In genomic region chr1:7610936-7611335, GRCh38 we compare ENCODE assay signal across 14 cellular contexts.
A peak's percentile ranks its signal among the peaks of the same experiment; 100 is the strongest.
DNase-seq lines count a peak whose midpoint lies in the region; ATAC-seq, FAIRE-seq and TF ChIP-seq lines count a peak whose summit lies in the region.
"Had no signal": no experiment of that assay in that cellular context is flagged by ENCODE, and none has a peak within 500 bp of the region (broad histone marks: within the 10 kb centered on the region; RNA-seq: fewer than 3 reads in every experiment).

No MANE protein-coding gene starts in this region.

- H3K14ac ChIP-seq in H1 (ENCODE audit: insufficient read length) (no peak overlapping the region), neuronal stem cell (ENCODE audit: low read length) (no peak overlapping the region)

- no peak overlapping the region for H3K4me2 ChIP-seq in H1 (ENCODE audit: insufficient read depth in 1 of 2, low read depth in 2 of 2, low read length in 2 of 2)
- H3K4me2 ChIP-seq in neuronal stem cell (ENCODE audit: insufficient read depth, low read length, poor library complexity, severe bottlenecking) = no peak overlapping the region
- H3K4me2 ChIP-seq: BLaER1, GM23338 had no signal

- peaks cover 0 to 4% of the 10 kb centered on the region in 2 experiments for H4K20me1 ChIP-seq in H1 (replicated peaks in 1 of 2; ENCODE audit: control insufficient read depth in 1 of 2, insufficient read depth in 2 of 2, low read length in 2 of 2)
- H4K20me1 ChIP-seq: BLaER1 had no signal

- CTCF ChIA-PET in H1 (lab: Charles Lee; ENCODE audit: partially characterized antibody) = interaction anchor here (1.5 kb wide), 1 partner anchor 29 kb away, joined by 7 read pairs; no protein-coding TSS in a partner anchor

- H3K4me1 Mint-ChIP-seq in activated naive CD8-positive, alpha-beta T cell treated with anti-CD3 and anti-CD28 coated beads, Interleukin-2, amount 10 ng/mL, durations not matched to agents 7 days and 5 days = no peaks in the 10 kb centered on the region
- no peaks in the 10 kb centered on the region for H3K4me1 Mint-ChIP-seq in activated naive CD8-positive, alpha-beta T cell treated with anti-CD3 and anti-CD28 coated beads, Interleukin-2, amount 50 U/mL, for 24 hours
- H3K4me1 Mint-ChIP-seq: CD4-positive, CD25-positive, alpha-beta regulatory T cell had no signal

- 92% methylated on average over 9 of the region's 9 CpGs; no CpG with 5 or more reads in 1 of the 2 experiments for WGBS in H1 (ENCODE audit: extremely low coverage in 1 of 2, insufficient coverage in 1 of 2, insufficient read length in 1 of 2, insufficient replicate concordance in 2 of 2, low coverage in 1 of 2, low lambda C conversion rate in 2 of 2, missing lambda C conversion rate in 1 of 2), 2 experiments
- WGBS in neuronal stem cell (ENCODE audit: extremely low coverage in 2 of 2, insufficient read length in 2 of 2, insufficient replicate concordance in 1 of 2), 2 donors = no CpG with 5 or more reads among the region's 9 CpGs

- no peaks in the 10 kb centered on the region for H3K27me3 Mint-ChIP-seq in activated naive CD8-positive, alpha-beta T cell treated with anti-CD3 and anti-CD28 coated beads, Interleukin-2, amount 10 ng/mL, durations not matched to agents 7 days and 5 days
- H3K27me3 Mint-ChIP-seq in activated naive CD8-positive, alpha-beta T cell treated with anti-CD3 and anti-CD28 coated beads, Interleukin-2, amount 50 U/mL, for 24 hours = peaks cover 14% of the 10 kb centered on the region
- H3K27me3 Mint-ChIP-seq: CD4-positive, CD25-positive, alpha-beta regulatory T cell had no signal

- H3K9me3 Mint-ChIP-seq in activated naive CD8-positive, alpha-beta T cell treated with anti-CD3 and anti-CD28 coated beads, Interleukin-2, amount 10 ng/mL, durations not matched to agents 7 days and 5 days = peaks cover 2% of the 10 kb centered on the region
- no peaks in the 10 kb centered on the region for H3K9me3 Mint-ChIP-seq in activated naive CD8-positive, alpha-beta T cell treated with anti-CD3 and anti-CD28 coated beads, Interleukin-2, amount 50 U/mL, for 24 hours

- H4K8ac ChIP-seq in H1 (ENCODE audit: extremely low read depth, insufficient read depth, low read length) (no peak overlapping the region), neuronal stem cell (ENCODE audit: low read depth, low read length) (no peak overlapping the region)

- no peak for TF ChIP-seq RAD21 in H1 (IDR thresholded peaks at IDR 0.05 in 1 of 2, conservative IDR thresholded peaks at IDR 0.05 in 1 of 2; ENCODE audit: low read depth in 2 of 2, low read length in 2 of 2)

- H3K9ac ChIP-seq in H1 (replicated peaks in 1 of 4; ENCODE audit: extremely low read depth in 1 of 4, low read depth in 3 of 4, low read length in 3 of 4) (no peak overlapping the region), neuronal stem cell (ENCODE audit: low read depth, low read length, poor library complexity) (no peak overlapping the region)
- H3K9ac ChIP-seq: BLaER1 had no signal

- no peak overlapping the region for H2BK15ac ChIP-seq in H1 (ENCODE audit: low read length)
- no peak overlapping the region for H2BK15ac ChIP-seq in neuronal stem cell (ENCODE audit: low read length)

- H3K79me2 ChIP-seq in H1 (ENCODE audit: control insufficient read depth in 1 of 2, insufficient read depth in 2 of 2, low read length in 2 of 2) = no peaks in the 10 kb centered on the region

- H3K27ac Mint-ChIP-seq in activated naive CD8-positive, alpha-beta T cell treated with anti-CD3 and anti-CD28 coated beads, Interleukin-2, amount 10 ng/mL, durations not matched to agents 7 days and 5 days = no peak overlapping the region
- no peak overlapping the region for H3K27ac Mint-ChIP-seq in activated naive CD8-positive, alpha-beta T cell treated with anti-CD3 and anti-CD28 coated beads, Interleukin-2, amount 50 U/mL, for 24 hours
- H3K27ac Mint-ChIP-seq: CD4-positive, CD25-positive, alpha-beta regulatory T cell; GM23338 had no signal

- no peak for ATAC-seq in activated naive CD8-positive, alpha-beta T cell treated with anti-CD3 and anti-CD28 coated beads, Interleukin-2, amount 10 ng/mL, durations not matched to agents 7 days and 5 days (ENCODE audit: low read depth)
- ATAC-seq in activated naive CD8-positive, alpha-beta T cell treated with anti-CD3 and anti-CD28 coated beads, Interleukin-2, amount 50 U/mL, for 24 hours = no peak
- ATAC-seq in GM18868 (IDR thresholded peaks at IDR 0.05; ENCODE audit: unreplicated experiment) = no peak
- ATAC-seq: GM23338 had no signal

- H3K27me3 ChIP-seq in H1 (replicated peaks in 1 of 4; ENCODE audit: control insufficient read depth in 3 of 4, extremely low read depth in 1 of 4, insufficient read depth in 3 of 4, low read length in 3 of 4) = no peaks in the 10 kb centered on the region
- H3K27me3 ChIP-seq in neuronal stem cell (ENCODE audit: control insufficient read depth in 3 of 3, insufficient read depth in 3 of 3, low read depth in 1 of 3, low read length in 3 of 3) = no peaks in the 10 kb centered on the region
- H3K27me3 ChIP-seq: BLaER1 had no signal

- no peak overlapping the region for H3K4me3 Mint-ChIP-seq in activated naive CD8-positive, alpha-beta T cell treated with anti-CD3 and anti-CD28 coated beads, Interleukin-2, amount 10 ng/mL, durations not matched to agents 7 days and 5 days
- no peak overlapping the region for H3K4me3 Mint-ChIP-seq in activated naive CD8-positive, alpha-beta T cell treated with anti-CD3 and anti-CD28 coated beads, Interleukin-2, amount 50 U/mL, for 24 hours
- H3K4me3 Mint-ChIP-seq: GM23338, H9 had no signal

- no peak overlapping the region for H3K27ac ChIP-seq in H1 (ENCODE audit: low read depth, low read length)
- no peak overlapping the region for H3K27ac ChIP-seq in neuronal stem cell (replicated peaks; ENCODE audit: low read length)
- H3K27ac ChIP-seq: BLaER1 had no signal

- H3K36me3 Mint-ChIP-seq in activated naive CD8-positive, alpha-beta T cell treated with anti-CD3 and anti-CD28 coated beads, Interleukin-2, amount 10 ng/mL, durations not matched to agents 7 days and 5 days = no peaks in the 10 kb centered on the region
- H3K36me3 Mint-ChIP-seq in activated naive CD8-positive, alpha-beta T cell treated with anti-CD3 and anti-CD28 coated beads, Interleukin-2, amount 50 U/mL, for 24 hours (ENCODE audit: low read depth) = no peaks in the 10 kb centered on the region
- H3K36me3 Mint-ChIP-seq: CD4-positive, CD25-positive, alpha-beta regulatory T cell had no signal

- peaks cover 8% of the 10 kb centered on the region; the same call in 1 of the 2 replicates for H3K23me2 ChIP-seq in H1 (ENCODE audit: low read depth, low read length)

- H2AFZ ChIP-seq in H1 (ENCODE audit: low read length) = no peak overlapping the region
- H2AFZ ChIP-seq in neuronal stem cell (ENCODE audit: low read length) = no peak overlapping the region
- H2AFZ ChIP-seq: GM23338 had no signal

- no peaks in the 10 kb centered on the region; the same call in 1 of the 2 replicates for H3K79me1 ChIP-seq in H1 (ENCODE audit: low read depth, low read length)
- H3K79me1 ChIP-seq in neuronal stem cell (ENCODE audit: low read depth, low read length) = no peaks in the 10 kb centered on the region

- H3K23ac ChIP-seq in H1 (ENCODE audit: insufficient read length) (no peak overlapping the region), neuronal stem cell (ENCODE audit: low read depth, low read length, poor library complexity) (no peak overlapping the region)

- TF ChIP-seq CTCF in H1 (IDR thresholded peaks at IDR 0.05; ENCODE audit: control extremely low read depth in 1 of 3, insufficient read depth in 1 of 3, low read depth in 1 of 3, low read length in 3 of 3) = no peak

- no peak overlapping the region for H4K5ac ChIP-seq in H1 (ENCODE audit: insufficient read length, low read depth, low read length)

- H3K9me3 ChIP-seq in H1 (ENCODE audit: insufficient read depth in 2 of 2, low read depth in 1 of 2, low read length in 1 of 2) (peaks cover 3% of the 10 kb centered on the region in 2 experiments; a peak in 1 of 4 replicates), neuronal stem cell (replicated peaks in 1 of 2; ENCODE audit: control insufficient read depth in 2 of 2, insufficient read depth in 1 of 2, low read depth in 1 of 2, low read length in 2 of 2) (no peaks in the 10 kb centered on the region)
- H3K9me3 ChIP-seq: BLaER1 had no signal

- H2BK12ac ChIP-seq in H1 (ENCODE audit: low read depth, low read length) (peak overlapping the region; percentile 50; the same call in 1 of the 2 replicates), neuronal stem cell (ENCODE audit: low read length) (no peak overlapping the region)

- no peak for FAIRE-seq in H1 (lab: Jason Lieb, UNC)

- H3K4me1 ChIP-seq in H1 (replicated peaks in 1 of 4; ENCODE audit: control insufficient read depth in 3 of 4, insufficient read depth in 4 of 4, low read length in 3 of 4) (peaks cover 0 to 11% (median 5%) of the 10 kb centered on the region in 4 experiments; a peak in 3 of 7 replicates), neuronal stem cell (ENCODE audit: control insufficient read depth in 2 of 2, insufficient read depth in 1 of 2, low read depth in 1 of 2, low read length in 2 of 2) (peaks cover 0 to 4% of the 10 kb centered on the region in 2 donors)

- no peak overlapping the region for H3K4me3 ChIP-seq in H1 (ENCODE audit: extremely low read depth in 1 of 4, insufficient read depth in 2 of 4, low read depth in 3 of 4, low read length in 4 of 4)
- no peak overlapping the region for H3K4me3 ChIP-seq in neuronal stem cell (ENCODE audit: low read length in 2 of 2)
- H3K4me3 ChIP-seq: BLaER1, GM23338 had no signal

- H3K18ac ChIP-seq in H1 (ENCODE audit: extremely low read depth, low read length) (no peak overlapping the region), neuronal stem cell (ENCODE audit: low read length) (no peak overlapping the region)

- no peak for TF ChIP-seq EP300 in H1 (IDR thresholded peaks at IDR 0.05; ENCODE audit: borderline replicate concordance in 1 of 2, low read depth in 2 of 2, low read length in 2 of 2)

- no peak overlapping the region for H4K91ac ChIP-seq in H1 (replicated peaks; ENCODE audit: insufficient read length, low read length)
- H4K91ac ChIP-seq in neuronal stem cell (ENCODE audit: low read depth, low read length, poor library complexity) = no peak overlapping the region

- H3K4ac ChIP-seq in H1 (replicated peaks; ENCODE audit: insufficient read length, low read depth, low read length) = no peak overlapping the region
- peak overlapping the region; percentile 39 for H3K4ac ChIP-seq in neuronal stem cell (ENCODE audit: low read length)

- H2AK5ac ChIP-seq in H1 (ENCODE audit: low read depth, low read length) (no peak overlapping the region), neuronal stem cell (ENCODE audit: low read depth, low read length) (peak overlapping the region; percentile 24)

- H2BK20ac ChIP-seq in H1 (ENCODE audit: low read length) = peak overlapping the region; percentile 32; the same call in 1 of the 2 replicates

- H2BK5ac ChIP-seq in H1 (ENCODE audit: low read depth, low read length) (peak overlapping the region; percentile 60; the same call in 1 of the 2 replicates), neuronal stem cell (ENCODE audit: low read length) (no peak overlapping the region)

- H2BK120ac ChIP-seq in H1 (replicated peaks; ENCODE audit: low read depth, low read length) (no peak overlapping the region), neuronal stem cell (ENCODE audit: low read depth, low read length) (no peak overlapping the region)

- TF ChIP-seq POLR2A in H1 (IDR thresholded peaks at IDR 0.05; ENCODE audit: control extremely low read depth in 1 of 2, low read depth in 2 of 2, low read length in 2 of 2) = no peak

- peak; percentile 5 for DNase-seq in activated naive CD8-positive, alpha-beta T cell treated with anti-CD3 and anti-CD28 coated beads, Interleukin-2, amount 10 ng/mL, durations not matched to agents 7 days and 5 days
- no peak for DNase-seq in activated naive CD8-positive, alpha-beta T cell treated with anti-CD3 and anti-CD28 coated beads, Interleukin-2, amount 50 U/mL, for 24 hours
- DNase-seq in H1 (ENCODE audit: low read depth in 1 of 2, low spot score in 2 of 2) (no peak), neuronal stem cell (ENCODE audit: low spot score) (no peak), epidermal melanocyte (ENCODE audit: insufficient read length, low spot score) (no peak), NCI-H345 treated with DMSO at 0.1 percent for 48 hours (lab: John Stamatoyannopoulos, UW; ENCODE audit: unreplicated experiment) (no peak)
- DNase-seq: 8988T; AML-193; CD4-positive, CD25-positive, alpha-beta regulatory T cell; DMS 273 treated with DMSO at 0.1 percent for 48 hours; H9 had no signal

- H3K36me3 ChIP-seq in H1 (ENCODE audit: control insufficient read depth in 2 of 4, insufficient read depth in 4 of 4, low read length in 3 of 4) (no peaks in the 10 kb centered on the region), neuronal stem cell (replicated peaks in 1 of 2; ENCODE audit: control insufficient read depth in 2 of 2, insufficient read depth in 2 of 2, low read length in 2 of 2) (no peaks in the 10 kb centered on the region)
- H3K36me3 ChIP-seq: BLaER1 had no signal

- no peak overlapping the region for H3K56ac ChIP-seq in H1 (replicated peaks; ENCODE audit: insufficient read length, low read depth, low read length)

- POLR2A ChIA-PET in activated naive CD8-positive, alpha-beta T cell treated with anti-CD3 and anti-CD28 coated beads, Interleukin-2, amount 10 ng/mL, durations not matched to agents 7 days and 5 days (lab: Charles Lee) = no interaction called here
- POLR2A ChIA-PET in H1 (lab: Charles Lee; ENCODE audit: partially characterized antibody) = no interaction called here
